Comparison of ENCODE assay signal across 8 cellular contexts in genomic region chr13:26254583-26255102, GRCh38. TPM values are rescaled to one million over a fixed set of nuclear protein-coding genes. Genes with fewer than 3 reads are reported as not detected.
DNase-seq lines count a peak whose midpoint lies in the region; ATAC-seq and TF ChIP-seq lines count a peak whose summit lies in the region.

No MANE protein-coding gene starts in this region.

- ATAC-seq in HG03280 (IDR thresholded peaks at IDR 0.05; ENCODE audit: unreplicated experiment) (peak; percentile 34), foreskin keratinocyte (peak; percentile 61)

- CTCF ChIA-PET in OCI-LY7 (lab: Charles Lee; ENCODE audit: unreplicated experiment) = interaction anchor here (0.6 kb wide), 1 partner anchor 79 kb away, joined by 3 read pairs; no protein-coding TSS in a partner anchor

- H3K4me3 ChIP-seq in BLaER1 (peak overlapping the region; percentile 93), OCI-LY7 (ENCODE audit: low read depth, low read length, poor library complexity, severe bottlenecking) (peak overlapping the region; percentile 83), neuron (ENCODE audit: low read length) (peak overlapping the region; percentile 89), testis (peak overlapping the region; percentile 87 to 92)

- no peaks in the 10 kb centered on the region for H3K27me3 ChIP-seq in BLaER1
- no peaks in the 10 kb centered on the region for H3K27me3 ChIP-seq in foreskin keratinocyte
- H3K27me3 ChIP-seq in neuron (ENCODE audit: insufficient read depth, low read length) = peaks cover 8% of the 10 kb centered on the region
- no peaks in the 10 kb centered on the region for H3K27me3 ChIP-seq in testis

- H4K20me1 ChIP-seq in BLaER1 (peaks cover 52% of the 10 kb centered on the region), OCI-LY7 (ENCODE audit: insufficient read depth, low read length) (peaks cover 40% of the 10 kb centered on the region)

- no peaks in the 10 kb centered on the region for H3K9me3 ChIP-seq in BLaER1
- H3K9me3 ChIP-seq in OCI-LY7 (ENCODE audit: low read length) = no peaks in the 10 kb centered on the region
- H3K9me3 ChIP-seq in neuron (ENCODE audit: low read length) = no peaks in the 10 kb centered on the region
- H3K9me3 ChIP-seq in testis = no peaks in the 10 kb centered on the region

- TF ChIP-seq POLR2A in testis (IDR thresholded peaks at IDR 0.05) = no peak

- H3K36me3 ChIP-seq in BLaER1 (no peaks in the 10 kb centered on the region), OCI-LY7 (ENCODE audit: insufficient read depth, low read length) (no peaks in the 10 kb centered on the region), neuron (ENCODE audit: insufficient read depth, low read length) (no peaks in the 10 kb centered on the region), testis (ENCODE audit: low read depth, missing control alignments) (no peaks in the 10 kb centered on the region)

- peak overlapping the region; percentile 89 for H3K9ac ChIP-seq in BLaER1

- no TSS peak for BruUV-seq in OCI-LY7 (replicated peaks; lab: Mats Ljungman, UMichigan)

- intact Hi-C loops in OCI-LY7 (cut with micrococcal nuclease; ENCODE audit: unreplicated experiment) = loop anchor here (1.0 to 10.0 kb wide), 3 partner anchors 33 to 240 kb away; no protein-coding TSS in a partner anchor
- intact Hi-C loops in testis (cut with DNase I; ENCODE audit: low total_unique reads) = no loop called here

- H3K27ac ChIP-seq in BLaER1 = peak overlapping the region; percentile 95
- no peak overlapping the region for H3K27ac ChIP-seq in OCI-LY7 (ENCODE audit: low read depth, low read length, poor library complexity, severe bottlenecking)
- peak overlapping the region; percentile 25 for H3K27ac ChIP-seq in foreskin keratinocyte
- H3K27ac ChIP-seq in testis = peak overlapping the region; percentile 86 to 92

- POLR2A ChIA-PET in OCI-LY7 (lab: Charles Lee) = interaction anchor here (0.6 to 0.7 kb wide), 2 partner anchors 18 to 77 kb away, joined by 3 read pairs; no protein-coding TSS in a partner anchor

- 1% methylated on average over 25 to 35 of the region's 35 CpGs for whole genome bisulfite sequencing in testis, 2 donors

- H3K9me2 ChIP-seq in OCI-LY7 (ENCODE audit: insufficient read depth, low read length) = no peaks in the 10 kb centered on the region

- DNase-seq in GM19238 (ENCODE audit: insufficient read length, low spot score) (peak; percentile 19), OCI-LY7 (ENCODE audit: low spot score) (peak; percentile 62), foreskin keratinocyte (peak; percentile 30 to 47), testis (peak; percentile 66)
- DNase-seq in activated effector memory CD4-positive, alpha-beta T cell treated with Interleukin-2 at 50 U/mL for 16 hours = peak; percentile 49

- peaks cover 51% of the 10 kb centered on the region for H3K79me2 ChIP-seq in OCI-LY7 (ENCODE audit: insufficient read depth, low read depth, low read length)

- H3K4me2 ChIP-seq in BLaER1 = peak overlapping the region; percentile 86
- H3K4me2 ChIP-seq in OCI-LY7 (ENCODE audit: low read length) = peak overlapping the region; percentile 81

- H2AFZ ChIP-seq in OCI-LY7 (ENCODE audit: low read length) (peak overlapping the region; percentile 98; the same call in 1 of the 2 replicates), neuron (ENCODE audit: low read depth, low read length) (peak overlapping the region; percentile 11)

- TF ChIP-seq CTCF in OCI-LY7 (conservative IDR thresholded peaks at IDR 0.05; ENCODE audit: low read length) (no peak), foreskin keratinocyte (conservative IDR thresholded peaks at IDR 0.05) (peak; percentile 2), testis (IDR thresholded peaks at IDR 0.05) (no peak)

- H3K4me1 ChIP-seq in BLaER1 = peaks cover 19% of the 10 kb centered on the region
- H3K4me1 ChIP-seq in OCI-LY7 (ENCODE audit: insufficient read depth, low read length, poor library complexity, severe bottlenecking) = peaks cover 29% of the 10 kb centered on the region
- peaks cover 15% of the 10 kb centered on the region for H3K4me1 ChIP-seq in foreskin keratinocyte
- H3K4me1 ChIP-seq in neuron (ENCODE audit: insufficient read depth, low read length) = peaks cover 26% of the 10 kb centered on the region
- H3K4me1 ChIP-seq in testis = no peaks in the 10 kb centered on the region

RNA-seq across cellular contexts. Expression of gene CDK8, which starts 0.7 kb away (rescaled TPM):
- total RNA-seq in OCI-LY7 (2014; rRNA removed; shearing (Covaris generic)) = 11.6 and 16.8 TPM in 2 replicates
- 20.4 and 22.3 TPM in 2 replicates for total RNA-seq in OCI-LY7 (2022)
- total RNA-seq in foreskin keratinocyte = 23.9 and 24.9 TPM in 2 replicates
- 10.8 and 13.9 TPM in 2 replicates for polyA plus RNA-seq in foreskin keratinocyte
- total RNA-seq in testis = 10 to 100 TPM; 16.5 to 31.7 TPM
- polyA plus RNA-seq in testis (ENCODE audit: insufficient read depth, low read depth, low replicate concordance) = 27.1 TPM

RNA-seq across cellular contexts. Expression of gene RNF6, which starts 32.5 kb away (rescaled TPM):
- 20.4 and 25.6 TPM in 2 replicates for total RNA-seq in OCI-LY7 (2014; rRNA removed; shearing (Covaris generic))
- 30.0 and 33.2 TPM in 2 replicates for total RNA-seq in OCI-LY7 (2022)
- total RNA-seq in foreskin keratinocyte = 51.4 and 52.1 TPM in 2 replicates
- polyA plus RNA-seq in foreskin keratinocyte = 13.4 and 15.0 TPM in 2 replicates
- total RNA-seq in testis = 10 to 100 TPM; 34.7 to 38.4 TPM
- polyA plus RNA-seq in testis (ENCODE audit: insufficient read depth, low read depth, low replicate concordance) = 42.8 TPM
